ENCODE assay signal across 1 cellular context in genomic region chr2:72562451-72563153, GRCh38.
TF ChIP-seq lines count a peak whose summit lies in the region.

No MANE protein-coding gene starts in this region.

TF ChIP-seq in SK-N-SH, 30 proteins besides CTCF, POLR2A, EP300 and RAD21 (continued from another document):
- TF ChIP-seq, protein P1, sequence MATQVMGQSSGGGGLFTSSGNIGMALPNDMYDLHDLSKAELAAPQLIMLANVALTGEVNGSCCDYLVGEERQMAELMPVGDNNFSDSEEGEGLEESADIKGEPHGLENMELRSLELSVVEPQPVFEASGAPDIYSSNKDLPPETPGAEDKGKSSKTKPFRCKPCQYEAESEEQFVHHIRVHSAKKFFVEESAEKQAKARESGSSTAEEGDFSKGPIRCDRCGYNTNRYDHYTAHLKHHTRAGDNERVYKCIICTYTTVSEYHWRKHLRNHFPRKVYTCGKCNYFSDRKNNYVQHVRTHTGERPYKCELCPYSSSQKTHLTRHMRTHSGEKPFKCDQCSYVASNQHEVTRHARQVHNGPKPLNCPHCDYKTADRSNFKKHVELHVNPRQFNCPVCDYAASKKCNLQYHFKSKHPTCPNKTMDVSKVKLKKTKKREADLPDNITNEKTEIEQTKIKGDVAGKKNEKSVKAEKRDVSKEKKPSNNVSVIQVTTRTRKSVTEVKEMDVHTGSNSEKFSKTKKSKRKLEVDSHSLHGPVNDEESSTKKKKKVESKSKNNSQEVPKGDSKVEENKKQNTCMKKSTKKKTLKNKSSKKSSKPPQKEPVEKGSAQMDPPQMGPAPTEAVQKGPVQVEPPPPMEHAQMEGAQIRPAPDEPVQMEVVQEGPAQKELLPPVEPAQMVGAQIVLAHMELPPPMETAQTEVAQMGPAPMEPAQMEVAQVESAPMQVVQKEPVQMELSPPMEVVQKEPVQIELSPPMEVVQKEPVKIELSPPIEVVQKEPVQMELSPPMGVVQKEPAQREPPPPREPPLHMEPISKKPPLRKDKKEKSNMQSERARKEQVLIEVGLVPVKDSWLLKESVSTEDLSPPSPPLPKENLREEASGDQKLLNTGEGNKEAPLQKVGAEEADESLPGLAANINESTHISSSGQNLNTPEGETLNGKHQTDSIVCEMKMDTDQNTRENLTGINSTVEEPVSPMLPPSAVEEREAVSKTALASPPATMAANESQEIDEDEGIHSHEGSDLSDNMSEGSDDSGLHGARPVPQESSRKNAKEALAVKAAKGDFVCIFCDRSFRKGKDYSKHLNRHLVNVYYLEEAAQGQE (IDR thresholded peaks at IDR 0.05; ENCODE audit: low read depth, low read length) = peak; percentile 91
- TF ChIP-seq GATA2 (CRISPR knock-in tag; IDR thresholded peaks at IDR 0.05) = no peak
